Comparison of ENCODE assay signal across 25 cellular contexts in the genomic region with DNA sequence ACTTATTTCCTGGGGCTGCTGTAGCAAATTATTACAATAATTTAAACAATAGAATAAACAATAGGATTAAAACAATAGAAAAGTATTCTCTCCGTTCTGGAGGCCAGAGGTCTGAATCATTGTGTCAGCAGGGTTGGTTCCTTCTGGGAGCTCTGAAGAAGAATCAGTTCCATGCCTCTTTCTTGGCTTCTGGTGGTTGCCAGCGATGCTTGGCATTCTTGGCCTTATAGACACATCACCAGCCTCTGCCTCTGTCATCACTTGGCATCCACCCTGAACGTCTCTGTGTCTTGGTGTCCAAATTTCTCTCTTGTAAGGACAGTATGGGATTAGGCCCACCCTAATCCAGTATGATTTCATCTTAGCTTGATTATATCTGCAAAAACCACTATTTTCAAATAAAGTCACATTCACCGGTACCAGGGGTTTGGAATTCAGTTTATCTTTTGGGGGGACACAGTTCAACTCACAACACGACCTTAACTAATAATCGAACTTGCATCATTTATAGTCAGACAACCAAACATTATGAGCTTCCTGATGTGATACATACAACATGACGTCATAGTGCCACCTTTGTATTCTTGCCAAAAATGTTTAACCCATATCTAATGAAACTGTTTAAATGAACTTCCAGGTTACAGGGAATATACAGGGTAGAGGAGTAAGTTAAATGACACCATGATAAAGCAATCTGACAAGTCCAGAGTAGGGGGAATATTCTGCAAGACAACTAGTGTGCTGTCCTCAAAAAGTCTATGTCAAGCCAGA. TPM values are rescaled to one million over a fixed set of nuclear protein-coding genes. Genes with fewer than 3 reads are reported as not detected.
A peak's percentile ranks its signal among the peaks of the same experiment; 100 is the strongest.
DNase-seq lines count a peak whose midpoint lies in the region; ATAC-seq, FAIRE-seq and TF ChIP-seq lines count a peak whose summit lies in the region.
"Had no signal": no experiment of that assay in that cellular context is flagged by ENCODE, and none has a peak within 500 bp of the region (broad histone marks: within the 10 kb centered on the region; RNA-seq: fewer than 3 reads in every experiment).

No MANE protein-coding gene starts in this region.

- H3K18ac ChIP-seq in mesenchymal stem cell (ENCODE audit: low read depth in 1 of 2, low read length in 2 of 2), result no peak overlapping the region

- ATAC-seq in GM21381 (IDR thresholded peaks at IDR 0.05; ENCODE audit: unreplicated experiment) (no peak), GM21723 (IDR thresholded peaks at IDR 0.05; ENCODE audit: unreplicated experiment) (no peak)
- ATAC-seq: body of pancreas, right cardiac atrium, upper lobe of right lung had no signal

- no peak overlapping the region for H2BK5ac ChIP-seq in mesenchymal stem cell (ENCODE audit: low read depth, low read length, poor library complexity, severe bottlenecking)

- H2AFZ ChIP-seq in astrocyte (ENCODE audit: low read depth, low read length) (no peak overlapping the region), mesenchymal stem cell (ENCODE audit: low read depth, low read length) (no peak overlapping the region)

- H3K79me2 ChIP-seq in astrocyte (ENCODE audit: insufficient read depth, low read length), result no peaks in the 10 kb centered on the region

- peak overlapping the region in 1 of 2 experiments; percentile 29 for H2BK12ac ChIP-seq in mesenchymal stem cell (ENCODE audit: low read length in 2 of 2)

- H3K79me1 ChIP-seq in mesenchymal stem cell (replicated peaks; ENCODE audit: low read length, poor library complexity, severe bottlenecking), result no peaks in the 10 kb centered on the region

- no peak overlapping the region for H2AK5ac ChIP-seq in mesenchymal stem cell (ENCODE audit: low read length, severe bottlenecking)

- H3K27ac ChIP-seq in astrocyte (ENCODE audit: low read depth, low read length), result no peak overlapping the region
- H3K27ac ChIP-seq in mesenchymal stem cell (ENCODE audit: low read length, poor library complexity, severe bottlenecking), result no peak overlapping the region
- H3K27ac ChIP-seq: body of pancreas, upper lobe of right lung, VCaP had no signal

- H3K9me3 Mint-ChIP-seq in astrocyte (ENCODE audit: unreplicated experiment), result peaks cover 2% of the 10 kb centered on the region

- H3K9me3 ChIP-seq in astrocyte (ENCODE audit: insufficient read depth, low read depth, low read length), result no peaks in the 10 kb centered on the region
- peaks cover 10% of the 10 kb centered on the region for H3K9me3 ChIP-seq in mesenchymal stem cell (ENCODE audit: control insufficient read depth, low read length)
- H3K9me3 ChIP-seq: body of pancreas, upper lobe of right lung had no signal

- FAIRE-seq in astrocyte (lab: Jason Lieb, UNC), result peak; percentile 71
- FAIRE-seq: D721Med, GM12891, H1 had no signal

- 76% methylated on average over 7 of the region's 7 CpGs for WGBS in mesenchymal stem cell

- no peaks in the 10 kb centered on the region for H3K27me3 Mint-ChIP-seq in astrocyte (ENCODE audit: low read depth, unreplicated experiment)
- H3K27me3 Mint-ChIP-seq: activated naive CD8-positive, alpha-beta T cell treated with anti-CD3 and anti-CD28 coated beads, Interleukin-2, amount 50 U/mL, for 24 hours had no signal

- H3K4me3 Mint-ChIP-seq in astrocyte (ENCODE audit: unreplicated experiment), result no peak overlapping the region
- H3K4me3 Mint-ChIP-seq: activated naive CD8-positive, alpha-beta T cell treated with anti-CD3 and anti-CD28 coated beads, Interleukin-2, amount 50 U/mL, for 24 hours; neural crest cell; stimulated activated naive B cell treated with anti-CD40 and anti-IgM and Interleukin-4, amounts not matched to agents 10 μg/mL and 1 μg/mL and 100 μg/mL, for 72 hours had no signal

- no peak overlapping the region for H2BK120ac ChIP-seq in mesenchymal stem cell (ENCODE audit: low read depth, low read length)

- H3K4me3 ChIP-seq in AG10803 (ENCODE audit: low read length), result no peak overlapping the region
- no peak overlapping the region for H3K4me3 ChIP-seq in astrocyte (ENCODE audit: insufficient read depth, low read depth, low read length)
- H3K4me3 ChIP-seq in mesenchymal stem cell (ENCODE audit: insufficient read depth in 1 of 2, low read depth in 1 of 2, low read length in 2 of 2), result no peak overlapping the region
- H3K4me3 ChIP-seq: body of pancreas, upper lobe of right lung had no signal

- H3K14ac ChIP-seq in mesenchymal stem cell (ENCODE audit: low read length in 2 of 2), result no peak overlapping the region

- H3K9ac ChIP-seq in astrocyte (ENCODE audit: low read length) (no peak overlapping the region), mesenchymal stem cell (ENCODE audit: low read length) (no peak overlapping the region)

- DNase-seq in AG10803 (ENCODE audit: low read depth), result peak; percentile 76
- DNase-seq in HT1080 (ENCODE audit: low read depth), result peak; percentile 23
- no peak for DNase-seq in astrocyte (ENCODE audit: low read depth)
- DNase-seq in fibroblast of peridontal ligament (ENCODE audit: extremely low read depth), result peak; percentile 45
- no peak for DNase-seq in mesenchymal stem cell
- DNase-seq in NCI-H2171 (lab: John Stamatoyannopoulos, UW), result no peak
- DNase-seq: activated CD4-positive, alpha-beta T cell treated with anti-CD3 and anti-CD28 coated beads for 48 hours; activated naive CD8-positive, alpha-beta T cell treated with anti-CD3 and anti-CD28 coated beads, Interleukin-2, amount 50 U/mL, for 24 hours; activated T-cell treated with anti-CD3 and anti-CD28 coated beads, Interleukin-2, amount 50 U/mL, for 48 hours; body of pancreas; foreskin melanocyte; KG1; NCI-H1436; NCI-H510A; right cardiac atrium; stimulated activated CD4-positive, alpha-beta T cell treated with anti-CD3 and anti-CD28 coated beads, Interleukin-4, amount 100 ng/mL, for 4 hours; stimulated activated naive B cell treated with anti-CD40 and anti-IgM and Interleukin-4, amounts not matched to agents 10 μg/mL and 1 μg/mL and 100 μg/mL, for 72 hours; upper lobe of right lung had no signal

- H3K36me3 Mint-ChIP-seq in astrocyte (ENCODE audit: low read depth, unreplicated experiment), result no peaks in the 10 kb centered on the region
- H3K36me3 Mint-ChIP-seq: stimulated activated naive B cell treated with anti-CD40 and anti-IgM and Interleukin-4, amounts not matched to agents 10 μg/mL and 1 μg/mL and 100 μg/mL, for 72 hours had no signal

- H3K27ac Mint-ChIP-seq in astrocyte (ENCODE audit: unreplicated experiment), result no peak overlapping the region
- H3K27ac Mint-ChIP-seq: activated naive CD8-positive, alpha-beta T cell treated with anti-CD3 and anti-CD28 coated beads, Interleukin-2, amount 50 U/mL, for 24 hours; stimulated activated naive B cell treated with anti-CD40 and anti-IgM and Interleukin-4, amounts not matched to agents 10 μg/mL and 1 μg/mL and 100 μg/mL, for 72 hours had no signal

- H3K4me1 Mint-ChIP-seq in astrocyte (ENCODE audit: low read depth, unreplicated experiment), result peaks cover 8% of the 10 kb centered on the region
- H3K4me1 Mint-ChIP-seq: neural crest cell had no signal

- H3K4ac ChIP-seq in mesenchymal stem cell (ENCODE audit: low read depth in 1 of 2, low read length in 2 of 2), result no peak overlapping the region

- H3K4me1 ChIP-seq in astrocyte (ENCODE audit: insufficient read depth, low read length) (peaks cover 10% of the 10 kb centered on the region), mesenchymal stem cell (ENCODE audit: control insufficient read depth, insufficient read depth, low read depth, low read length) (no peaks in the 10 kb centered on the region)
- H3K4me1 ChIP-seq: body of pancreas, upper lobe of right lung had no signal

- TF ChIP-seq CTCF in AG10803 (conservative IDR thresholded peaks at IDR 0.05; ENCODE audit: low read length) (no peak), astrocyte (IDR thresholded peaks at IDR 0.05; ENCODE audit: insufficient read depth, low read depth, low read length) (no peak)

- H3K4me2 ChIP-seq in astrocyte (ENCODE audit: low read length), result no peak overlapping the region
- H3K4me2 ChIP-seq in mesenchymal stem cell (ENCODE audit: low read length, poor library complexity, severe bottlenecking), result no peak overlapping the region

- H3K23ac ChIP-seq in mesenchymal stem cell (ENCODE audit: low read length in 2 of 2), result no peak overlapping the region

- H4K20me1 ChIP-seq in astrocyte (ENCODE audit: insufficient read depth, low read length), result no peaks in the 10 kb centered on the region

- H4K8ac ChIP-seq in mesenchymal stem cell (ENCODE audit: low read length), result no peak overlapping the region

- no peaks in the 10 kb centered on the region for H3K36me3 ChIP-seq in astrocyte (ENCODE audit: insufficient read depth, low read length)
- no peaks in the 10 kb centered on the region for H3K36me3 ChIP-seq in mesenchymal stem cell (ENCODE audit: control insufficient read depth in 1 of 2, insufficient read depth in 2 of 2, low read depth in 1 of 2, low read length in 2 of 2)
- H3K36me3 ChIP-seq: upper lobe of right lung had no signal

- H2BK15ac ChIP-seq in mesenchymal stem cell (ENCODE audit: low read depth, poor library complexity, severe bottlenecking), result no peak overlapping the region

- H3K27me3 ChIP-seq in astrocyte (ENCODE audit: insufficient read depth, low read length) (no peaks in the 10 kb centered on the region), mesenchymal stem cell (ENCODE audit: control insufficient read depth in 1 of 2, insufficient read depth in 1 of 2, low read length in 2 of 2) (no peaks in the 10 kb centered on the region)
- H3K27me3 ChIP-seq: body of pancreas, upper lobe of right lung had no signal

- H4K91ac ChIP-seq in mesenchymal stem cell (ENCODE audit: low read length), result no peak overlapping the region

RNA-seq across cellular contexts. Expression of a gene that starts 48.5 kb away (rescaled TPM):
- total RNA-seq in HT1080 (2014; rRNA removed; shearing (Covaris generic)), result 61.2 TPM in 2 replicates
- 62.5 and 68.9 TPM in 2 replicates for polyA plus RNA-seq in HT1080 (2015; cell fraction: cytosol; rRNA removed)
- 56.2 and 64.8 TPM in 2 replicates for polyA plus RNA-seq in HT1080 (2015; cell fraction: nucleus; rRNA removed)
- 32.0 and 37.1 TPM in 2 replicates for total RNA-seq in astrocyte
- 48.3 TPM for polyA plus RNA-seq in mesenchymal stem cell (2013, experiment 1 of 2)
- polyA plus RNA-seq in mesenchymal stem cell (2013, experiment 2 of 2), result 50.0 TPM

Comparison
In these comparisons a context has a peak if more than half of its experiments do, and no peak if none do; other contexts are left out.
1. DNase-seq: peak in AG10803 (single experiment), HT1080 (single experiment) and fibroblast of peridontal ligament (single experiment); none in astrocyte (single experiment), mesenchymal stem cell (single experiment) and NCI-H2171 (single experiment).